Comparison of ENCODE assay signal across 1 cellular context in the genomic region with DNA sequence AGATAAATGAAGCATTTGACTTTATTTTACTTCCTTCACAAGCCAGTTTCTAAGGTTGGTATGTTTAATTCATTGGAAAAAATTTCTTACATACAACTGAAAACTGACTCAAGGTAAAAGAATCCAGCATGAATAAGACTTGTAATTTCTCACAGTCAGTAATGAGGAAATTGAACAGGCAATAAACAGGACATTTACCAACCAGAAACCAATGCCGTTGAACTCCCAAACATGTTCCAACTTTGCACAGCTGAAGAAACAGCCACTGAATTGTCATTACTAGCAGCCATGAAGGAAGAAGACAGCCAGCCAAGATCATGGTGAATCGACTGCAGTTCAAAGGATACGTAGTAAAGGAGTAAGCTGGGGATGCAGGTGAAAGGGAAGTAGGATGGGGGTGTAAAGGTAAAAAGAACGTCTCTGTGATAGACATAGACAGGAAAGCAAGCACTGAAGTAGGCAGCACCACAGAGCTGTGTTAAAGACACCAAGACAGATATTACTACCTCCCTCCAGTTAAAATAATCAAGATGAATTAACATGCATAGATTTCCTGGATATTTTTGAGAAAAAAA.
TF ChIP-seq lines count a peak whose summit lies in the region.

No MANE protein-coding gene starts in this region.

TF ChIP-seq in SK-N-SH, 30 proteins besides CTCF, POLR2A, EP300 and RAD21:
- TF ChIP-seq GATA2 (CRISPR knock-in tag; IDR thresholded peaks at IDR 0.05) (no peak), FOSL2 (IDR thresholded peaks at IDR 0.05; ENCODE audit: borderline replicate concordance, low read depth) (peak; percentile 43; the same call in 1 of the 2 replicates), JUND (IDR thresholded peaks at IDR 0.05) (peak; percentile 31; the same call in 1 of the 2 replicates), NFIC (IDR thresholded peaks at IDR 0.05; ENCODE audit: borderline replicate concordance) (no peak)
- TF ChIP-seq, protein P1, sequence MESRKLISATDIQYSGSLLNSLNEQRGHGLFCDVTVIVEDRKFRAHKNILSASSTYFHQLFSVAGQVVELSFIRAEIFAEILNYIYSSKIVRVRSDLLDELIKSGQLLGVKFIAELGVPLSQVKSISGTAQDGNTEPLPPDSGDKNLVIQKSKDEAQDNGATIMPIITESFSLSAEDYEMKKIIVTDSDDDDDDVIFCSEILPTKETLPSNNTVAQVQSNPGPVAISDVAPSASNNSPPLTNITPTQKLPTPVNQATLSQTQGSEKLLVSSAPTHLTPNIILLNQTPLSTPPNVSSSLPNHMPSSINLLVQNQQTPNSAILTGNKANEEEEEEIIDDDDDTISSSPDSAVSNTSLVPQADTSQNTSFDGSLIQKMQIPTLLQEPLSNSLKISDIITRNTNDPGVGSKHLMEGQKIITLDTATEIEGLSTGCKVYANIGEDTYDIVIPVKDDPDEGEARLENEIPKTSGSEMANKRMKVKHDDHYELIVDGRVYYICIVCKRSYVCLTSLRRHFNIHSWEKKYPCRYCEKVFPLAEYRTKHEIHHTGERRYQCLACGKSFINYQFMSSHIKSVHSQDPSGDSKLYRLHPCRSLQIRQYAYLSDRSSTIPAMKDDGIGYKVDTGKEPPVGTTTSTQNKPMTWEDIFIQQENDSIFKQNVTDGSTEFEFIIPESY (IDR thresholded peaks at IDR 0.05; ENCODE audit: borderline replicate concordance, low read depth) = no peak
